2 cellular contexts compared by ENCODE assay signal in genomic region chr7:15557686-15558085, GRCh38.
TF ChIP-seq lines count a peak whose summit lies in the region.

No MANE protein-coding gene starts in this region.

TF ChIP-seq in SK-N-SH, 30 proteins besides CTCF, POLR2A, EP300 and RAD21 (continued from another document):
- no peak for TF ChIP-seq MXI1 (IDR thresholded peaks at IDR 0.05; ENCODE audit: low read depth, low read length)

TF ChIP-seq in SK-N-SH treated with all-trans-retinoic acid at 6 μM for 48 hours, 23 proteins besides CTCF, POLR2A, EP300 and RAD21:
- TF ChIP-seq TSHZ2 (CRISPR knock-in tag; IDR thresholded peaks at IDR 0.05) = no peak
- TF ChIP-seq OSR1 (CRISPR knock-in tag; IDR thresholded peaks at IDR 0.05) = no peak
- TF ChIP-seq, protein P1, sequence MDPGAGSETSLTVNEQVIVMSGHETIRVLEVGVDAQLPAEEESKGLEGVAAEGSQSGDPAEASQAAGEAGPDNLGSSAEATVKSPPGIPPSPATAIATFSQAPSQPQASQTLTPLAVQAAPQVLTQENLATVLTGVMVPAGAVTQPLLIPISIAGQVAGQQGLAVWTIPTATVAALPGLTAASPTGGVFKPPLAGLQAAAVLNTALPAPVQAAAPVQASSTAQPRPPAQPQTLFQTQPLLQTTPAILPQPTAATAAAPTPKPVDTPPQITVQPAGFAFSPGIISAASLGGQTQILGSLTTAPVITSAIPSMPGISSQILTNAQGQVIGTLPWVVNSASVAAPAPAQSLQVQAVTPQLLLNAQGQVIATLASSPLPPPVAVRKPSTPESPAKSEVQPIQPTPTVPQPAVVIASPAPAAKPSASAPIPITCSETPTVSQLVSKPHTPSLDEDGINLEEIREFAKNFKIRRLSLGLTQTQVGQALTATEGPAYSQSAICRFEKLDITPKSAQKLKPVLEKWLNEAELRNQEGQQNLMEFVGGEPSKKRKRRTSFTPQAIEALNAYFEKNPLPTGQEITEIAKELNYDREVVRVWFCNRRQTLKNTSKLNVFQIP (CRISPR knock-in tag; IDR thresholded peaks at IDR 0.05; ENCODE audit: borderline replicate concordance, low read depth) = no peak
- TF ChIP-seq CREB5 (CRISPR knock-in tag; IDR thresholded peaks at IDR 0.05; ENCODE audit: low read depth) = no peak
- TF ChIP-seq ISL1 (CRISPR knock-in tag; IDR thresholded peaks at IDR 0.05) = no peak
- no peak for TF ChIP-seq RARB (CRISPR knock-in tag; IDR thresholded peaks at IDR 0.05)
- no peak for TF ChIP-seq ESRRG (CRISPR knock-in tag; IDR thresholded peaks at IDR 0.05)
- no peak for TF ChIP-seq ZC3H10 (CRISPR knock-in tag; IDR thresholded peaks at IDR 0.05)
- no peak for TF ChIP-seq PPARA (CRISPR knock-in tag; IDR thresholded peaks at IDR 0.05; ENCODE audit: borderline replicate concordance)
- TF ChIP-seq TOX (CRISPR knock-in tag; IDR thresholded peaks at IDR 0.05; ENCODE audit: borderline replicate concordance) = no peak
- no peak for TF ChIP-seq CSDC2 (CRISPR knock-in tag; IDR thresholded peaks at IDR 0.05)
- no peak for TF ChIP-seq ARNTL (CRISPR knock-in tag; IDR thresholded peaks at IDR 0.05; ENCODE audit: borderline replicate concordance, low read depth)
- no peak for TF ChIP-seq ZFP3 (CRISPR knock-in tag; IDR thresholded peaks at IDR 0.05)
- TF ChIP-seq ZNF8 (CRISPR knock-in tag; IDR thresholded peaks at IDR 0.05) = no peak
- TF ChIP-seq ZNF565 (CRISPR knock-in tag; conservative IDR thresholded peaks at IDR 0.05; ENCODE audit: low read depth) = no peak
- TF ChIP-seq CSRNP3 (CRISPR knock-in tag; IDR thresholded peaks at IDR 0.05) = no peak
- TF ChIP-seq ZNF70 (CRISPR knock-in tag; IDR thresholded peaks at IDR 0.05) = no peak
- no peak for TF ChIP-seq BACH2 (CRISPR knock-in tag; IDR thresholded peaks at IDR 0.05; ENCODE audit: borderline replicate concordance)
